In the genomic region with DNA sequence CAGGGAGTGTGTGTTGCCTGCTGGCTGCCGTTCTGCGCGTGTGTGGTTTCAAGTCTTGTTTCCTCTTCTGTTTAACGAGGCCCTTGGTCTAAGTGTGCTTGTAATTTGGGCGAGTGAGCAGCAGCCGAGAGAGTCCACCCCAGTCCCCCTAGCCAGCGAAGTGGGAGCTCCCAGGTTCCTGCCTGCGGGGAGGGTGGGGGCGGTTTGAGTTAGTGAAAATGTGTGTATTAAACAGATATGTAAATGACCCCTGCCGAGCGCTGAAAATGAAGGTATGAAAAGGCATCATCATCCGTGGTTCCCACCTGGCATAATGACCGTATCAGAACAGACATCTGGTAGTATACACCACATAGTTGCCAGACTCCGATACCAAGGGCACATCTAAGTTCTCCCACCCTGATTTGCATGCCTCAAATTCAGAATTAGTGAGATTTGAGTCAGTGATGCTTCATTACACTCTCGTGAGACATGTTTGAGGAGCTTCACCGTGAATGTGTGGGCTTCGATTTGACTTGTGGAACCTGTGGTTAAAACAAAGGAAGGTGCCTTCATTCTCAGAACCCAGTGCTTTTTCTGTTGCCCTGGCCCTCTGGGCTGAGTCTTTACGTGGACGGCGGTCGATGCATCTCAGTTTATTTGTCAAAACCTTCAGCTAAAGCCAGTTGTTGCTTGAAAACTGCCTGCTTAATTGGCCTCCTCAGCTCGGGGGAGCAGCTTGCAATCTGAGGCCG, we compare ENCODE assay signal across 8 cellular contexts.
A peak's percentile ranks its signal among the peaks of the same experiment; 100 is the strongest.
DNase-seq lines count a peak whose midpoint lies in the region; ATAC-seq, FAIRE-seq and TF ChIP-seq lines count a peak whose summit lies in the region.

No MANE protein-coding gene starts in this region.

- TF ChIP-seq CTCF in mucosa of descending colon (IDR thresholded peaks at IDR 0.05) (no peak), D721Med (IDR thresholded peaks at IDR 0.05; ENCODE audit: insufficient read depth, missing control alignments) (no peak)

- intact Hi-C loops in mucosa of descending colon (cut with DNase I, micrococcal nuclease) = no loop called here

- ATAC-seq in GM19043 (IDR thresholded peaks at IDR 0.05; ENCODE audit: low read depth, unreplicated experiment) = peak; percentile 80
- peak; percentile 80 for ATAC-seq in HG02970 (IDR thresholded peaks at IDR 0.05; ENCODE audit: low FRiP score, unreplicated experiment)
- peak; percentile 95 to 96 for ATAC-seq in activated CD4-positive, CD25-positive, alpha-beta regulatory T cell treated with anti-CD3 and anti-CD28 coated beads, Interleukin-2, amount 50 U/mL, for 24 hours
- peak; percentile 34 for ATAC-seq in mucosa of descending colon
- no peak for ATAC-seq in SK-N-SH treated with all-trans-retinoic acid at 6 μM for 48 hours

- DNase-seq in mucosa of descending colon (peak in 2 of 3 donors; percentile 20 to 48), NCI-H510A treated with DMSO at 0.1 percent for 48 hours (lab: John Stamatoyannopoulos, UW) (no peak), anterior cingulate cortex (lab: John Stamatoyannopoulos, UW) (no peak), D721Med (ENCODE audit: insufficient read length, low spot score) (no peak)

- H3K9me3 ChIP-seq in mucosa of descending colon = no peaks in the 10 kb centered on the region

- no peak for FAIRE-seq in D721Med (lab: Jason Lieb, UNC)

- no peaks in the 10 kb centered on the region for H3K4me1 ChIP-seq in mucosa of descending colon (ENCODE audit: low read depth)

- H3K4me3 ChIP-seq in mucosa of descending colon = no peak overlapping the region

- H3K36me3 ChIP-seq in mucosa of descending colon (ENCODE audit: low read depth) = no peaks in the 10 kb centered on the region

TF ChIP-seq in SK-N-SH treated with all-trans-retinoic acid at 6 μM for 48 hours, 23 proteins besides CTCF, POLR2A, EP300 and RAD21:
- TF ChIP-seq PPARA (CRISPR knock-in tag; IDR thresholded peaks at IDR 0.05; ENCODE audit: borderline replicate concordance) (no peak), OSR1 (CRISPR knock-in tag; IDR thresholded peaks at IDR 0.05) (no peak), ZC3H10 (CRISPR knock-in tag; IDR thresholded peaks at IDR 0.05) (no peak), POU6F1 (CRISPR knock-in tag; IDR thresholded peaks at IDR 0.05; ENCODE audit: borderline replicate concordance, low read depth) (no peak)
- TF ChIP-seq, protein P1, sequence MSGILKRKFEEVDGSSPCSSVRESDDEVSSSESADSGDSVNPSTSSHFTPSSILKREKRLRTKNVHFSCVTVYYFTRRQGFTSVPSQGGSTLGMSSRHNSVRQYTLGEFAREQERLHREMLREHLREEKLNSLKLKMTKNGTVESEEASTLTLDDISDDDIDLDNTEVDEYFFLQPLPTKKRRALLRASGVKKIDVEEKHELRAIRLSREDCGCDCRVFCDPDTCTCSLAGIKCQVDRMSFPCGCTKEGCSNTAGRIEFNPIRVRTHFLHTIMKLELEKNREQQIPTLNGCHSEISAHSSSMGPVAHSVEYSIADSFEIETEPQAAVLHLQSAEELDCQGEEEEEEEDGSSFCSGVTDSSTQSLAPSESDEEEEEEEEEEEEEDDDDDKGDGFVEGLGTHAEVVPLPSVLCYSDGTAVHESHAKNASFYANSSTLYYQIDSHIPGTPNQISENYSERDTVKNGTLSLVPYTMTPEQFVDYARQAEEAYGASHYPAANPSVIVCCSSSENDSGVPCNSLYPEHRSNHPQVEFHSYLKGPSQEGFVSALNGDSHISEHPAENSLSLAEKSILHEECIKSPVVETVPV (CRISPR knock-in tag; IDR thresholded peaks at IDR 0.05) = no peak

Comparison
In these comparisons a context has a peak if more than half of its experiments do, and no peak if none do; other contexts are left out.
1. DNase-seq: peak in mucosa of descending colon (2 of 3); none in NCI-H510A treated with DMSO at 0.1 percent for 48 hours (single experiment), anterior cingulate cortex (0 of 58) and D721Med (single experiment).